22 cellular contexts compared by ENCODE assay signal in the genomic region with DNA sequence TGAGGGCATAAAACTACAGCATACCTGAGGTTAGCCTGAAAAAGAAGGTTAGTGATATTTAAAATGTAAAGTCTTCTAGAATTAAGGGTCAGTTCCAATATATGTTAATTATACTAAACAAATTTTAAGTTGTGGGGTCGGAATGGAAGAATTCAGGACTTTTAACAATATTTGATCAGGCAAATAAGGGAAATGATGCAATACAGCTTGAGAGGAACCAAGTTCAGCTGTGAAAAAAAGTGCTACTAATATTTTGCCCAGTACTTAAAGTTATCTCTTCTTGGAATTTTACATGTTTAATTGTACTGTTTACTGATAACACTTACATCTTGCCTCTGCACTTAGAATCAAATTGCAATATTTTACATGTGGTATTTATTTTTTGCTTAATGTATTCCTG.
"Had no signal": no experiment of that assay in that cellular context is flagged by ENCODE, and none has a peak within 500 bp of the region (broad histone marks: within the 10 kb centered on the region; RNA-seq: fewer than 3 reads in every experiment).

No MANE protein-coding gene starts in this region.

- H3K27ac ChIP-seq: right lobe of liver, testis, WERI-Rb-1 had no signal

- ATAC-seq: activated CD4-positive, CD25-positive, alpha-beta regulatory T cell treated with anti-CD3 and anti-CD28 coated beads, Interleukin-2, amount 50 U/mL, for 24 hours; esophagus mucosa; left cardiac atrium; right lobe of liver; stimulated activated naive CD8-positive, alpha-beta T cell treated with anti-CD3 and anti-CD28 coated beads, Interleukin-15, Interleukin-2, amounts not matched to agents 100 U/mL and 50 U/mL, for 24 hours had no signal

- H3K36me3 ChIP-seq: right lobe of liver, WERI-Rb-1 had no signal

- H3K4me3 ChIP-seq: right lobe of liver, testis had no signal

- H3K27me3 ChIP-seq: right lobe of liver, testis had no signal

- H3K9me3 ChIP-seq: right lobe of liver, testis had no signal

- FAIRE-seq: keratinocyte, urothelium cell line had no signal

- DNase-seq: activated CD4-positive, alpha-beta T cell treated with anti-CD3 and anti-CD28 coated beads for 48 hours; activated CD4-positive, alpha-beta T cell treated with anti-CD3 and anti-CD28 coated beads, Interleukin-2, amount 50 U/mL, for 48 hours; activated CD8-positive, alpha-beta memory T cell treated with anti-CD3 and anti-CD28 coated beads for 24 hours; activated effector memory CD4-positive, alpha-beta T cell treated with anti-CD3 and anti-CD28 coated beads, Interleukin-2, amount 50 U/mL, for 16 hours; activated naive CD4-positive, alpha-beta T cell treated with anti-CD3 and anti-CD28 coated beads for 36 hours; activated naive CD8-positive, alpha-beta T cell treated with anti-CD3 and anti-CD28 coated beads for 36 hours; caudate nucleus; endodermal cell; foreskin fibroblast; head of caudate nucleus; hippocampal formation; left cardiac atrium; mammary epithelial cell; right lobe of liver; stimulated activated CD4-positive, alpha-beta T cell treated with anti-CD3 and anti-CD28 coated beads, Interleukin-2, amount 100 ng/mL, for 48 hours; stimulated activated naive CD8-positive, alpha-beta T cell treated with anti-CD3 and anti-CD28 coated beads, Interleukin-15, Interleukin-2, amounts not matched to agents 100 U/mL and 50 U/mL, for 24 hours; testis; WERI-Rb-1 had no signal

- H3K4me1 ChIP-seq: right lobe of liver, testis had no signal
